In the genomic region with DNA sequence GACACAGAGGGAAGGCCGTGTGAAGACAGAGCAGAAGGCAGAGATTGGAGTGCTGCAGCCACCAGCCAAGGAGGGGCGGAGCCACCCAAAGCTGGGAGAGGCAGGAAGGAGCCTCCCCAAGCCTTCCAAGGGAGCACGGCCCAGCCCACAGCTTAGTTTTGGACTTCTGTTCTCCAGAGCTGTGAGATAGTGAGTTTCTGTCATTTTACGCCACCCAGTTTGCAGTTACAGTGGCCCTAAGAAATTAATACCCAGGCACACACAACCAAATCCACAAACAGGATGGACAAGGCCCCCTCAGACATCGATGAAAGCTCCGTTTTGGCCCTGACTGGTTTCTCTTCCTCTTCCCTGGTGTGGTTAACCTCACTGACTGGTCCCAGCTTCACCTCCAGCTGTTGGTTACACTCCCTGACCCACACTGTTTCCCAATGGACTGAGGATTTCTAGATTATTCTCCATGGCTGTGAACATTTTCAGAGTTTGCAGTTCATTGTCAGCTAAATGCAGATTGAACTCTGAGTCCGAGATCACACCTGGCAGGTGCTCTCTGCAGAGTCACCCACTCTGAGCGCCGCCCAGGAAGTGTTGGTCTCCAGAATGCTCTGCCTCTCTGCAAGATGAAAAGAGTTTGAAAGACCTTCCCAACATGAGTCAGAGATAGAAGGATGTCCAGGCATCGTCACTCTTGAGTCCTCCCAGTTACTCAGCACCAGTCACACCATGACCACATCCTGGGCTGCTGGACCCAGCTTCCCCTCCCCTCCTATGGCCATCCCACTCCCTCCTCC, we compare ENCODE assay signal across 10 cellular contexts.
DNase-seq lines count a peak whose midpoint lies in the region; FAIRE-seq and TF ChIP-seq lines count a peak whose summit lies in the region.
"Had no signal": no experiment of that assay in that cellular context is flagged by ENCODE, and none has a peak within 500 bp of the region (broad histone marks: within the 10 kb centered on the region; RNA-seq: fewer than 3 reads in every experiment).

No MANE protein-coding gene starts in this region.

- POLR2A ChIA-PET in AG04450 (lab: Yijun Ruan, JAX) = interaction anchor here (0.6 to 1.3 kb wide), 2 partner anchors 79 to 105 kb away, joined by 3 read pairs; no protein-coding TSS in a partner anchor
- POLR2A ChIA-PET in OCI-LY7 (lab: Charles Lee) = no interaction called here
- POLR2A ChIA-PET in CD4-positive, alpha-beta memory T cell (lab: Charles Lee; ENCODE audit: partially characterized antibody) = no interaction called here
- POLR2A ChIA-PET in A673 (lab: Charles Lee; ENCODE audit: low non-redundant PET) = no interaction called here

- H3K9me3 Mint-ChIP-seq in CD4-positive, alpha-beta memory T cell = peaks cover 0 to 2% (median 0%) of the 10 kb centered on the region in 8 donors

- TF ChIP-seq CTCF in AG04450 (IDR thresholded peaks at IDR 0.05; ENCODE audit: low read depth, low read length) (no peak), keratinocyte (optimal IDR thresholded peaks at IDR 0.05 in 1 of 3, IDR thresholded peaks at IDR 0.05 in 1 of 3, conservative IDR thresholded peaks at IDR 0.05 in 1 of 3; ENCODE audit: extremely low read depth in 1 of 3, insufficient read depth in 2 of 3, low read length in 3 of 3) (no peak), OCI-LY7 (conservative IDR thresholded peaks at IDR 0.05; ENCODE audit: low read length) (no peak), A673 (conservative IDR thresholded peaks at IDR 0.05; ENCODE audit: low read depth, low read length) (no peak)

- H3K9me3 ChIP-seq in AG04450 (ENCODE audit: control insufficient read depth, insufficient read depth, low read length) = peaks cover 23% of the 10 kb centered on the region
- no peaks in the 10 kb centered on the region for H3K9me3 ChIP-seq in keratinocyte (ENCODE audit: control insufficient read depth, low read depth, low read length)
- no peaks in the 10 kb centered on the region for H3K9me3 ChIP-seq in OCI-LY7 (ENCODE audit: low read length)
- H3K9me3 ChIP-seq in CD4-positive, alpha-beta memory T cell (ENCODE audit: control insufficient read depth in 1 of 2, low read length in 2 of 2) = no peaks in the 10 kb centered on the region
- H3K9me3 ChIP-seq in A673 (ENCODE audit: low read depth, low read length, poor library complexity, severe bottlenecking) = no peaks in the 10 kb centered on the region

- H3K4me3 ChIP-seq in AG04450 (ENCODE audit: low read depth, low read length) = no peak overlapping the region
- H3K4me3 ChIP-seq in keratinocyte (ENCODE audit: control insufficient read depth in 2 of 3, extremely low read depth in 1 of 3, insufficient read depth in 2 of 3, low read depth in 1 of 3, low read length in 3 of 3) = peak overlapping the region in 2 of 3 experiments; percentile 19 to 62
- no peak overlapping the region for H3K4me3 ChIP-seq in OCI-LY7 (ENCODE audit: low read depth, low read length, poor library complexity, severe bottlenecking)
- H3K4me3 ChIP-seq in CD4-positive, alpha-beta memory T cell (ENCODE audit: low read length in 2 of 2) = no peak overlapping the region
- no peak overlapping the region for H3K4me3 ChIP-seq in A673 (ENCODE audit: low read depth, low read length, poor library complexity, severe bottlenecking)

- H3K79me2 ChIP-seq in keratinocyte (ENCODE audit: control insufficient read depth, insufficient read depth, low read length) = no peaks in the 10 kb centered on the region
- no peaks in the 10 kb centered on the region for H3K79me2 ChIP-seq in OCI-LY7 (ENCODE audit: insufficient read depth, low read depth, low read length)

- H3K27ac ChIP-seq in AG04450 (ENCODE audit: low read depth, low read length) = peak overlapping the region; percentile 71
- H3K27ac ChIP-seq in keratinocyte (ENCODE audit: control insufficient read depth, insufficient read depth, low read length) = peak overlapping the region; percentile 95
- H3K27ac ChIP-seq in OCI-LY7 (ENCODE audit: low read depth, low read length, poor library complexity, severe bottlenecking) = no peak overlapping the region
- H3K27ac ChIP-seq in CD4-positive, alpha-beta memory T cell (ENCODE audit: low read depth, low read length) = no peak overlapping the region
- no peak overlapping the region for H3K27ac ChIP-seq in A673 (ENCODE audit: low read depth, low read length, poor library complexity, severe bottlenecking)

- in situ Hi-C loops in KBM-7 (cut with MboI; ENCODE audit: low pct_unique_long_range_greater_than_20kb, low sequenced_read_pairs) = no loop called here

- peaks cover 3 to 4% of the 10 kb centered on the region in 2 donors for H3K27me3 Mint-ChIP-seq in CD4-positive, alpha-beta memory T cell

- dilution Hi-C loops in keratinocyte (cut with MboI; ENCODE audit: extremely low pct_ligation_motif_present, low sequenced_read_pairs) = no loop called here

- BruUV-seq in OCI-LY7 (replicated peaks; lab: Mats Ljungman, UMichigan) = no TSS peak
- BruUV-seq in A673 (replicated peaks; lab: Mats Ljungman, UMichigan) = no TSS peak

- no peaks in the 10 kb centered on the region for H3K9me1 ChIP-seq in keratinocyte (ENCODE audit: control insufficient read depth, extremely low read depth, insufficient read depth, low read length)

- peaks cover 7 to 15% (median 14%) of the 10 kb centered on the region in 4 donors for H3K4me1 Mint-ChIP-seq in CD4-positive, alpha-beta memory T cell

- H3K9ac ChIP-seq in keratinocyte (ENCODE audit: control insufficient read depth, extremely low read depth, insufficient read depth, low read length) = peak overlapping the region; percentile 73

- no peaks in the 10 kb centered on the region for H3K27me3 ChIP-seq in AG04450 (ENCODE audit: control insufficient read depth, insufficient read depth, low read length)
- H3K27me3 ChIP-seq in keratinocyte (ENCODE audit: control insufficient read depth, extremely low read depth, insufficient read depth, low read length) = no peaks in the 10 kb centered on the region
- no peaks in the 10 kb centered on the region for H3K27me3 ChIP-seq in CD4-positive, alpha-beta memory T cell (ENCODE audit: insufficient read depth, low read length)
- peaks cover 10% of the 10 kb centered on the region for H3K27me3 ChIP-seq in A673 (replicated peaks; ENCODE audit: insufficient read depth, low read depth, low read length, poor library complexity)

- peak overlapping the region in 4 of 8 donors; percentile 17 to 66 (median 49) for H3K4me3 Mint-ChIP-seq in CD4-positive, alpha-beta memory T cell

- peak overlapping the region in 3 of 7 donors; percentile 23 to 78 (median 43) for H3K27ac Mint-ChIP-seq in CD4-positive, alpha-beta memory T cell

- no peaks in the 10 kb centered on the region for H3K36me3 Mint-ChIP-seq in CD4-positive, alpha-beta memory T cell

- CTCF ChIA-PET in AG04450 (lab: Charles Lee) = interaction anchor here (0.8 to 1.6 kb wide), 2 partner anchors 23 to 27 kb away, joined by 3 to 7 read pairs; no protein-coding TSS in a partner anchor
- CTCF ChIA-PET in OCI-LY7 (lab: Charles Lee; ENCODE audit: unreplicated experiment) = no interaction called here
- CTCF ChIA-PET in CD4-positive, alpha-beta memory T cell (lab: Charles Lee; ENCODE audit: partially characterized antibody) = interaction anchor here (1.9 kb wide), 1 partner anchor 21 kb away, joined by 8 read pairs; no protein-coding TSS in a partner anchor
- CTCF ChIA-PET in A673 (lab: Charles Lee) = no interaction called here

- H3K4me1 ChIP-seq in keratinocyte (ENCODE audit: control insufficient read depth, extremely low read depth, insufficient read depth, low read length) (peaks cover 47% of the 10 kb centered on the region), OCI-LY7 (ENCODE audit: insufficient read depth, low read length, poor library complexity, severe bottlenecking) (peaks cover 5% of the 10 kb centered on the region), A673 (ENCODE audit: insufficient read depth, low read length, poor library complexity, severe bottlenecking) (no peaks in the 10 kb centered on the region)
- peaks cover 12% of the 10 kb centered on the region for H3K4me1 ChIP-seq in CD4-positive, alpha-beta memory T cell (ENCODE audit: insufficient read depth, low read length)

- no peaks in the 10 kb centered on the region for H3K36me3 ChIP-seq in keratinocyte (ENCODE audit: control insufficient read depth in 2 of 2, extremely low read depth in 1 of 2, insufficient read depth in 2 of 2, low read length in 2 of 2)
- H3K36me3 ChIP-seq in OCI-LY7 (ENCODE audit: insufficient read depth, low read length) = no peaks in the 10 kb centered on the region
- H3K36me3 ChIP-seq in CD4-positive, alpha-beta memory T cell (ENCODE audit: insufficient read depth, low read length) = no peaks in the 10 kb centered on the region
- no peaks in the 10 kb centered on the region for H3K36me3 ChIP-seq in A673 (ENCODE audit: insufficient read depth, low read length, poor library complexity, severe bottlenecking)

- peak overlapping the region; percentile 76 for H2AFZ ChIP-seq in keratinocyte (ENCODE audit: control insufficient read depth, low read length)
- H2AFZ ChIP-seq in OCI-LY7 (ENCODE audit: low read length) = no peak overlapping the region

- DNase-seq in AG04450 (ENCODE audit: low read depth, low spot score) = peak; percentile 60
- peak; percentile 8 for DNase-seq in KBM-7
- peak; percentile 33 for DNase-seq in amniotic stem cell (lab: John Stamatoyannopoulos, UW)
- DNase-seq in keratinocyte (ENCODE audit: low read depth, low spot score) = peak; percentile 95
- DNase-seq in OCI-LY7 (ENCODE audit: low spot score) = no peak
- DNase-seq in CD4-positive, alpha-beta memory T cell = no peak
- no peak for DNase-seq in A673 (ENCODE audit: low spot score)
- DNase-seq in SHP77 (lab: John Stamatoyannopoulos, UW) = no peak
- DNase-seq: effector CD8-positive, alpha-beta T cell had no signal

- no peaks in the 10 kb centered on the region for H3K9me2 ChIP-seq in OCI-LY7 (ENCODE audit: insufficient read depth, low read length)

- H4K20me1 ChIP-seq in keratinocyte (ENCODE audit: control insufficient read depth, extremely low read depth, insufficient read depth, low read length) (no peaks in the 10 kb centered on the region), OCI-LY7 (ENCODE audit: insufficient read depth, low read length) (no peaks in the 10 kb centered on the region)

- peak overlapping the region; percentile 92 for H3K4me2 ChIP-seq in keratinocyte (ENCODE audit: control insufficient read depth, extremely low read depth, insufficient read depth, low read depth, low read length)
- no peak overlapping the region for H3K4me2 ChIP-seq in OCI-LY7 (ENCODE audit: low read length)

- peak; percentile 100 for FAIRE-seq in keratinocyte (lab: Jason Lieb, UNC)
- FAIRE-seq: TTC549 had no signal

- intact Hi-C loops in OCI-LY7 (cut with micrococcal nuclease; ENCODE audit: unreplicated experiment) = no loop called here
- intact Hi-C loops in CD4-positive, alpha-beta memory T cell (cut with micrococcal nuclease) = no loop called here
- intact Hi-C loops in A673 (cut with micrococcal nuclease; ENCODE audit: unreplicated experiment) = no loop called here

Comparison
In these comparisons a context has a peak if more than half of its experiments do, and no peak if none do; other contexts are left out.
1. DNase-seq: peak in AG04450 (single experiment), KBM-7 (single experiment), amniotic stem cell (single experiment) and keratinocyte (single experiment); none in OCI-LY7 (single experiment), CD4-positive, alpha-beta memory T cell (0 of 5), A673 (single experiment) and SHP77 (0 of 2).
2. H3K27ac ChIP-seq: peak in AG04450 (single experiment) and keratinocyte (single experiment); none in OCI-LY7 (single experiment), CD4-positive, alpha-beta memory T cell (single experiment) and A673 (single experiment).
3. H3K4me3 ChIP-seq: peak in keratinocyte (2 of 3); none in AG04450 (single experiment), OCI-LY7 (single experiment), CD4-positive, alpha-beta memory T cell (0 of 2) and A673 (single experiment).
4. CTCF ChIA-PET loops: an anchor here in AG04450 (0.8 to 1.6 kb wide) and CD4-positive, alpha-beta memory T cell (1.9 kb wide); none called in OCI-LY7 and A673.